ENCODE assay signal across 1 cellular context in genomic region chr10:29533046-29533445, GRCh38.
TF ChIP-seq lines count a peak whose summit lies in the region.

No MANE protein-coding gene starts in this region.

TF ChIP-seq in SK-N-SH, 30 proteins besides CTCF, POLR2A, EP300 and RAD21 (continued from another document):
- TF ChIP-seq NRF1 (IDR thresholded peaks at IDR 0.05; ENCODE audit: low read depth, low read length) = no peak
